ENCODE assay signal across 29 cellular contexts in the genomic region with DNA sequence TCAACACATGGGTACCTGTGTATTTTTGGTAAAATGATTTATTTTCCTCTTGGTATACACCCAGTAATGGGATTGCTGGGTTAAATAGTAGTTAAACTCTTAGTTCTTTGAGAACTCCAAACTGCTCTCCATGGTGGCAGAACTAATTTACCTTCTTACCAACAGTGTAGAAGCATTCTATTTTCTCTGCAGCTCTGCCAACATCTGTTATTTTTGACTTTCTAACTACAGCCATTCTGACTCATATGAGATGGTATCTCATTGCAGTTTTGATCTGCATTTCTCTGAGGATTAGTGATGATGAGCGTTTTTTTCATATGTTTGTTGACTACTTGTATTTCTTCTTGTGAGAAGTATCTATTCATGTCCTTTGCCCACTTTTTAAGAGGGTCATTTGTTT.
DNase-seq lines count a peak whose midpoint lies in the region; TF ChIP-seq lines count a peak whose summit lies in the region.
"Had no signal": no experiment of that assay in that cellular context is flagged by ENCODE, and none has a peak within 500 bp of the region (broad histone marks: within the 10 kb centered on the region; RNA-seq: fewer than 3 reads in every experiment).

No MANE protein-coding gene starts in this region.

- no peaks in the 10 kb centered on the region for H3K27me3 Mint-ChIP-seq in MCF 10A (ENCODE audit: insufficient read depth, unreplicated experiment)
- H3K27me3 Mint-ChIP-seq: activated CD4-positive, alpha-beta memory T cell treated with anti-CD3 and anti-CD28 coated beads for 36 hours; activated naive CD8-positive, alpha-beta T cell; activated T-helper 17 cell treated with anti-CD3 and anti-CD28 coated beads, Interleukin-2, amount 50 U/mL, for 72 hours; brain had no signal

- TF ChIP-seq CTCF in MCF 10A (IDR thresholded peaks at IDR 0.05; ENCODE audit: unreplicated experiment): no peak
- TF ChIP-seq CTCF in breast epithelium (IDR thresholded peaks at IDR 0.05): no peak
- TF ChIP-seq CTCF in fibroblast of mammary gland (conservative IDR thresholded peaks at IDR 0.05; ENCODE audit: control insufficient read depth, insufficient read depth, low read depth, low read length): no peak
- TF ChIP-seq CTCF in brain microvascular endothelial cell (IDR thresholded peaks at IDR 0.05; ENCODE audit: low read depth, low read length, missing control alignments): no peak

- H3K9me3 Mint-ChIP-seq in MCF 10A (ENCODE audit: unreplicated experiment): no peaks in the 10 kb centered on the region
- H3K9me3 Mint-ChIP-seq: activated CD4-positive, alpha-beta memory T cell treated with anti-CD3 and anti-CD28 coated beads for 36 hours; activated T-helper 17 cell treated with anti-CD3 and anti-CD28 coated beads, Interleukin-2, amount 50 U/mL, for 72 hours; endodermal cell had no signal

- no peak overlapping the region for H3K4me3 Mint-ChIP-seq in MCF 10A (ENCODE audit: unreplicated experiment)
- H3K4me3 Mint-ChIP-seq: activated CD4-positive, alpha-beta memory T cell treated with anti-CD3 and anti-CD28 coated beads for 36 hours; activated naive CD8-positive, alpha-beta T cell; activated T-helper 17 cell treated with anti-CD3 and anti-CD28 coated beads, Interleukin-2, amount 50 U/mL, for 72 hours; brain; CD8-positive, alpha-beta T cell; endodermal cell had no signal

- no TSS peak for BruUV-seq in MCF 10A (replicated peaks; lab: Mats Ljungman, UMichigan)

- H3K4me1 Mint-ChIP-seq in MCF 10A (ENCODE audit: insufficient read depth, unreplicated experiment): peaks cover 11% of the 10 kb centered on the region
- H3K4me1 Mint-ChIP-seq: activated T-helper 17 cell treated with anti-CD3 and anti-CD28 coated beads, Interleukin-2, amount 50 U/mL, for 72 hours; brain had no signal

- intact Hi-C loops in MCF 10A (cut with micrococcal nuclease) (no loop called here), breast epithelium (cut with DNase I; ENCODE audit: low total_unique reads) (no loop called here)

- POLR2A ChIA-PET in MCF 10A (lab: Yijun Ruan, JAX): no interaction called here

- no peaks in the 10 kb centered on the region for H3K9me3 ChIP-seq in breast epithelium
- H3K9me3 ChIP-seq: colonic mucosa, heart left ventricle, prostate gland, upper lobe of right lung had no signal

- no peak overlapping the region for H3K27ac ChIP-seq in breast epithelium
- H3K27ac ChIP-seq in brain microvascular endothelial cell: no peak overlapping the region
- H3K27ac ChIP-seq: colonic mucosa, heart left ventricle, prostate gland, upper lobe of right lung had no signal

- CTCF ChIA-PET in MCF 10A (lab: Yijun Ruan, JAX): no interaction called here

- in situ Hi-C loops in brain microvascular endothelial cell (cut with HindIII; ENCODE audit: low pct_ligation_motif_present, low sequenced_read_pairs): no loop called here

- H3K36me3 ChIP-seq in breast epithelium: no peaks in the 10 kb centered on the region
- H3K36me3 ChIP-seq in brain microvascular endothelial cell (replicated peaks): no peaks in the 10 kb centered on the region
- H3K36me3 ChIP-seq: colonic mucosa, heart left ventricle, prostate gland, upper lobe of right lung had no signal

- H3K27ac Mint-ChIP-seq in MCF 10A (ENCODE audit: low read depth, unreplicated experiment): no peak overlapping the region
- H3K27ac Mint-ChIP-seq: activated CD4-positive, alpha-beta memory T cell treated with anti-CD3 and anti-CD28 coated beads for 36 hours; activated naive CD8-positive, alpha-beta T cell; activated T-helper 17 cell treated with anti-CD3 and anti-CD28 coated beads, Interleukin-2, amount 50 U/mL, for 72 hours; brain; CD8-positive, alpha-beta T cell; endodermal cell had no signal

- H3K36me3 Mint-ChIP-seq in MCF 10A (ENCODE audit: insufficient read depth, unreplicated experiment): no peaks in the 10 kb centered on the region
- H3K36me3 Mint-ChIP-seq: activated CD4-positive, alpha-beta memory T cell treated with anti-CD3 and anti-CD28 coated beads for 36 hours; brain; CD8-positive, alpha-beta T cell had no signal

- H3K4me3 ChIP-seq in breast epithelium: no peak overlapping the region
- no peak overlapping the region for H3K4me3 ChIP-seq in fibroblast of mammary gland (ENCODE audit: control insufficient read depth, low read depth, low read length)
- no peak overlapping the region for H3K4me3 ChIP-seq in brain microvascular endothelial cell (ENCODE audit: low read depth, low read length)
- H3K4me3 ChIP-seq: colonic mucosa, heart left ventricle, prostate gland, upper lobe of right lung had no signal

- peak; percentile 5 for DNase-seq in MCF 10A (ENCODE audit: unreplicated experiment)
- no peak for DNase-seq in breast epithelium (ENCODE audit: low spot score in 2 of 2)
- peak; percentile 61 for DNase-seq in amniotic epithelial cell (ENCODE audit: low read depth)
- peak; percentile 23 for DNase-seq in fibroblast of mammary gland (ENCODE audit: low read depth)
- peak; percentile 11 for DNase-seq in stromal cell of bone marrow (ENCODE audit: low read depth)
- DNase-seq in SHP77 treated with DMSO at 0.1 percent for 48 hours (lab: John Stamatoyannopoulos, UW): no peak
- DNase-seq in DMS53 (lab: John Stamatoyannopoulos, UW): no peak
- DNase-seq in brain microvascular endothelial cell: no peak
- DNase-seq: 8988T; activated CD4-positive, alpha-beta memory T cell treated with anti-CD3 and anti-CD28 coated beads for 36 hours; activated CD4-positive, CD25-positive, alpha-beta regulatory T cell; activated CD8-positive, alpha-beta memory T cell treated with anti-CD3 and anti-CD28 coated beads, Interleukin-2, amount 50 U/mL, for 48 hours; CD8-positive, alpha-beta T cell; colonic mucosa; endodermal cell; GDM1; GOT3; heart left ventricle; Karpas-422; NCI-H1092; NCI-H187 treated with DMSO at 0.1 percent for 48 hours; NCI-H2227 treated with DMSO at 0.1 percent for 48 hours; NCI-H748 treated with DMSO at 0.1 percent for 48 hours; small intestine; upper lobe of right lung had no signal

- H3K4me1 ChIP-seq in breast epithelium: no peaks in the 10 kb centered on the region
- H3K4me1 ChIP-seq: colonic mucosa, heart left ventricle, prostate gland, upper lobe of right lung had no signal

- no peaks in the 10 kb centered on the region for H3K27me3 ChIP-seq in breast epithelium
- H3K27me3 ChIP-seq in brain microvascular endothelial cell (replicated peaks): no peaks in the 10 kb centered on the region
- H3K27me3 ChIP-seq: colonic mucosa, heart left ventricle, upper lobe of right lung had no signal

- no peak for TF ChIP-seq POLR2A in breast epithelium (IDR thresholded peaks at IDR 0.05)

Comparison
In these comparisons a context has a peak if more than half of its experiments do, and no peak if none do; other contexts are left out.
1. DNase-seq: peak in MCF 10A (single experiment), amniotic epithelial cell (single experiment), fibroblast of mammary gland (single experiment) and stromal cell of bone marrow (single experiment); none in breast epithelium (0 of 2), SHP77 treated with DMSO at 0.1 percent for 48 hours (single experiment), DMS53 (single experiment) and brain microvascular endothelial cell (single experiment).